Comparison of ENCODE assay signal across 35 cellular contexts in genomic region chr9:98647236-98647635, GRCh38.
"Had no signal": no experiment of that assay in that cellular context is flagged by ENCODE, and none has a peak within 500 bp of the region (broad histone marks: within the 10 kb centered on the region; RNA-seq: fewer than 3 reads in every experiment).

No MANE protein-coding gene starts in this region.

- DNase-seq: Karpas-422, Kasumi-1, KG1, MG63, MM.1S, MV-4-11, NCI-H1048, NCI-H1092, NCI-H1092 treated with DMSO at 0.1 percent for 48 hours, NCI-H1105, NCI-H1105 treated with DMSO at 0.1 percent for 48 hours, NCI-H1417, NCI-H1417 treated with DMSO at 0.1 percent for 48 hours, NCI-H1436, NCI-H1436 treated with DMSO at 0.1 percent for 48 hours, NCI-H146, NCI-H1694, NCI-H1694 treated with DMSO at 0.1 percent for 48 hours, NCI-H187, NCI-H187 treated with DMSO at 0.1 percent for 48 hours, NCI-H1930, NCI-H2029, NCI-H2029 treated with DMSO at 0.1 percent for 48 hours, NCI-H2081, NCI-H2081 treated with DMSO at 0.1 percent for 48 hours, NCI-H2107, NCI-H2171, NCI-H2171 treated with DMSO at 0.1 percent for 48 hours, NCI-H2227 treated with DMSO at 0.1 percent for 48 hours, NCI-H226, NCI-H345, NCI-H446, NCI-H446 treated with DMSO at 0.1 percent for 48 hours, NCI-H510A, NCI-H510A treated with DMSO at 0.1 percent for 48 hours had no signal
